6 cellular contexts compared by ENCODE assay signal in genomic region chr12:26290560-26290959, GRCh38.
"Had no signal": no experiment of that assay in that cellular context is flagged by ENCODE, and none has a peak within 500 bp of the region (broad histone marks: within the 10 kb centered on the region; RNA-seq: fewer than 3 reads in every experiment).

No MANE protein-coding gene starts in this region.

- H3K4me2 ChIP-seq: GM23338 had no signal

- H2AFZ ChIP-seq: GM23338 had no signal

- DNase-seq: H9, HCEC 1CT, IMR-90, KG1 had no signal

- H3K4me3 ChIP-seq: GM23338, K562 had no signal

- ATAC-seq: GM23338, K562 had no signal
